ENCODE assay signal across 9 cellular contexts in the genomic region with DNA sequence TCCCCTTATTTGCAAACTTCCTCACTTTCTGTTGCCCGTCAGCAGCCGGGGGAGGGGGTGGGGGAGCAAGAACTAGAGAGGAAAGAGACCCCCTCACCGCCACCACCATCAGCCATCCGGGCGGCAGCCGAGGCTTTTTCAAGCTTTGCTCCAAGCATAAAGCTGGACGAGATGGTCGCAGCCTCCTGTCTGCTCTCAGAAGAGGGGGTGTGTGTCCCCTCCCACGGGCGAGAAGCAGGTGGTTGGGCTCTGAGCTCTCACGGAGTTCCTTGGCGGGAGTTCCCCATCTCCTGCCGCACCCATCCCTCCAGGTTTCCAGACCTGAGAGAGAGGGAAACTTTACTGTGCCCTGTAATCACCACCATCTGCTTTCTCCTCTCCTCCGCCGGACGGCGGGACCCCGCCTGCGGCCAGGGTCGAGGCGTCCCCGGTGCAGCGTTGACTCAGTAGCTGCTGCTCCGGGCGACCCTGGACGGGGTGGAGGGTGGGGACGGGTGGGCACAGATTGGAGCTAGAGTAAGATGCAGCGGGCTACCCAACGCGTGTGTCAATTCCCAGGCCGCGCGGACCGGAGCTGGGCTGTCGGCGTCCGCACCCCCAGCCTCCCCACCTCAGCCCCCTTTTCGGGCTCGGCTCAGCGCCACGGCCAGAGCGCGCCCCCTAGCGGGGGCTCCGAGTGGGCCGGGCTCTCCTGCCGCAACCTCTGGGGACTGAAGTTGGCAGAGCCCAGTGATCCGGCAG. TPM values are rescaled to one million over a fixed set of nuclear protein-coding genes. Genes with fewer than 3 reads are reported as not detected.
DNase-seq lines count a peak whose midpoint lies in the region; ATAC-seq and TF ChIP-seq lines count a peak whose summit lies in the region.
"Had no signal": no experiment of that assay in that cellular context is flagged by ENCODE, and none has a peak within 500 bp of the region (broad histone marks: within the 10 kb centered on the region; RNA-seq: fewer than 3 reads in every experiment).

No MANE protein-coding gene starts in this region.

- H3K9me2 ChIP-seq in hepatocyte (replicated peaks; ENCODE audit: insufficient read depth): no peaks in the 10 kb centered on the region

- H3K9me3 ChIP-seq in WERI-Rb-1 (ENCODE audit: severe bottlenecking) (peaks cover 4% of the 10 kb centered on the region), hepatocyte (ENCODE audit: low read depth) (no peaks in the 10 kb centered on the region)

- peak; percentile 85 for ATAC-seq in HG03432 (IDR thresholded peaks at IDR 0.05; ENCODE audit: unreplicated experiment)

- H3K4me1 ChIP-seq in hepatocyte (ENCODE audit: insufficient read depth): peaks cover 9% of the 10 kb centered on the region

- H3K79me2 ChIP-seq in hepatocyte: no peaks in the 10 kb centered on the region

- H3K36me3 ChIP-seq in WERI-Rb-1 (no peaks in the 10 kb centered on the region), hepatocyte (replicated peaks; ENCODE audit: insufficient read depth, low read depth) (no peaks in the 10 kb centered on the region)

- H3K4me3 ChIP-seq in WERI-Rb-1 (ENCODE audit: low read depth, low read length) (peak overlapping the region; percentile 27), hepatocyte (no peak overlapping the region)

- peak overlapping the region; percentile 38 for H2AFZ ChIP-seq in hepatocyte

- peaks cover 83% of the 10 kb centered on the region for H3K27me3 ChIP-seq in WERI-Rb-1 (ENCODE audit: insufficient read depth, low read depth, severe bottlenecking)
- H3K27me3 ChIP-seq in hepatocyte: peaks cover 99% of the 10 kb centered on the region

- H3K27ac ChIP-seq in 22Rv1 (no peak overlapping the region), WERI-Rb-1 (no peak overlapping the region), hepatocyte (no peak overlapping the region)

- DNase-seq in WERI-Rb-1: peak; percentile 45
- peak; percentile 66 for DNase-seq in hepatocyte (ENCODE audit: low spot score)
- DNase-seq in stimulated activated CD8-positive, alpha-beta memory T cell treated with anti-CD3 and anti-CD28 coated beads, Interleukin-4, amount 100 ng/mL, for 24 hours (ENCODE audit: low read depth): peak; percentile 12
- DNase-seq in DMS153 treated with DMSO at 0.1 percent for 48 hours (lab: John Stamatoyannopoulos, UW; ENCODE audit: unreplicated experiment): no peak
- DNase-seq in SHP77 treated with DMSO at 0.1 percent for 48 hours (lab: John Stamatoyannopoulos, UW): no peak

- H4K20me1 ChIP-seq in hepatocyte (ENCODE audit: insufficient read depth, poor library complexity, severe bottlenecking): no peaks in the 10 kb centered on the region

- peak overlapping the region; percentile 90 for H3K4me2 ChIP-seq in hepatocyte

- TF ChIP-seq CTCF in 22Rv1 (IDR thresholded peaks at IDR 0.05): peak; percentile 81
- peak; percentile 75 for TF ChIP-seq CTCF in GM12872 (IDR thresholded peaks at IDR 0.05; ENCODE audit: insufficient read depth, low read depth, low read length)
- peak; percentile 75 for TF ChIP-seq CTCF in WERI-Rb-1 (IDR thresholded peaks at IDR 0.05; ENCODE audit: low read depth, low read length)
- TF ChIP-seq CTCF in hepatocyte (IDR thresholded peaks at IDR 0.05; ENCODE audit: poor library complexity): peak; percentile 73

- WGBS in hepatocyte (ENCODE audit: low lambda C conversion rate, missing lambda C conversion rate): 3% methylated on average over 30 of the region's 48 CpGs

RNA-seq across cellular contexts. Expression of gene ARX, which starts 4.8 kb away (rescaled TPM):
- total RNA-seq in hepatocyte: not detected in 2 replicates
- 0.11 and 0.29 TPM in 2 replicates for polyA plus RNA-seq in hepatocyte
- total RNA-seq: dermis microvascular lymphatic vessel endothelial cell had no signal

Comparison
In these comparisons a context has a peak if more than half of its experiments do, and no peak if none do; other contexts are left out.
1. DNase-seq: peak in WERI-Rb-1 (single experiment), hepatocyte (single experiment) and stimulated activated CD8-positive, alpha-beta memory T cell treated with anti-CD3 and anti-CD28 coated beads, Interleukin-4, amount 100 ng/mL, for 24 hours (single experiment); none in DMS153 treated with DMSO at 0.1 percent for 48 hours (single experiment) and SHP77 treated with DMSO at 0.1 percent for 48 hours (single experiment).
2. Peak in every context shown above with its lines, with median percentiles within 50 percentile points of each other: CTCF ChIP-seq.